In genomic region chr21:16323586-16323985, GRCh38 we compare ENCODE assay signal across 1 cellular context.
TF ChIP-seq lines count a peak whose summit lies in the region.

No MANE protein-coding gene starts in this region.

TF ChIP-seq in IMR-90, 13 proteins besides CTCF, POLR2A, EP300 and RAD21:
- no peak for TF ChIP-seq SMC3 (IDR thresholded peaks at IDR 0.05; ENCODE audit: low read depth, low read length)
- no peak for TF ChIP-seq ELK1 (IDR thresholded peaks at IDR 0.05; ENCODE audit: borderline replicate concordance, low read depth, low read length)
- no peak for TF ChIP-seq NFE2L2 (IDR thresholded peaks at IDR 0.05; ENCODE audit: low read depth, low read length)
- TF ChIP-seq MAFK (IDR thresholded peaks at IDR 0.05; ENCODE audit: low read depth, low read length), result no peak
